ENCODE assay signal across 23 cellular contexts in the genomic region with DNA sequence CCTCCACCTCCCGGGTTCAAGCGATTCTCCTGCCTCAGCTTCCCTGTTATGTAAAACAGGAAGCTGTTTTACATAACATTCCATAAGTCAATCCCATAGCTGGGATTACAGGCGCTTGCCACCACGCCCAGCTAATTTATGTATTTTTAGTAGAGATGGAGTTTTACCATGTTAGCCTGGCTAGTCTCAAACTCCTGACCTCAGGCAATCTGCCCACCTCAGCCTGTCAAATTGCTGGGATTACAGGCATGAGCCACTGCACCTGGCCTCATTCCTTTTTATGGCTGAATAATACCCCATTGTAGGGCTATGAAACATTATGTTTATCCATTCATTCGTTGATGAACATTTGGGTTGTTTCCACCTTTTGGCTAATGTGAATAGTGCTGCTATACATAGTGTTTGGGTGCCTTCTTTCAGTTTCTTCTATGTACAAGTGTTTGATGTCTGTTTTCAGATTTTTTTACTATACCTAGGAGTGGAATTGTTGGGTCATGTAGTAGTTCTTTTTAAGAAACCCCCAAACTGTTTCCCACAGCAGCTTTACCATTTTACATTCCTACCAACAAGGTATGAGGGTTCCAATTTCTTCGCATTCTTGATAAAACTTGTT.
"Had no signal": no experiment of that assay in that cellular context is flagged by ENCODE, and none has a peak within 500 bp of the region (broad histone marks: within the 10 kb centered on the region; RNA-seq: fewer than 3 reads in every experiment).

No MANE protein-coding gene starts in this region.

- H3K4me1 ChIP-seq: psoas muscle had no signal

- H3K27ac ChIP-seq: esophagus squamous epithelium, psoas muscle, stomach, transverse colon had no signal

- H3K9me3 ChIP-seq: esophagus squamous epithelium, psoas muscle, stomach had no signal

- H3K4me1 Mint-ChIP-seq: naive thymus-derived CD4-positive, alpha-beta T cell; stimulated activated effector memory CD8-positive, alpha-beta T cell treated with anti-CD3 and anti-CD28 coated beads, Interleukin-12 subunit alpha, Interleukin-12 subunit beta, amount 100 ng/mL, for 72 hours had no signal

- DNase-seq: dermis blood vessel endothelial cell; effector memory CD4-positive, alpha-beta T cell; erythroblast; esophagus squamous epithelium; foreskin melanocyte; kidney; mesenchymal stem cell; midbrain; naive thymus-derived CD4-positive, alpha-beta T cell; nucleus accumbens; posterior cingulate gyrus; psoas muscle; right cardiac atrium; sigmoid colon; stimulated activated CD4-positive, alpha-beta T cell treated with anti-CD3 and anti-CD28 coated beads, Interleukin-2, amount 100 ng/mL, for 24 hours; stimulated activated CD4-positive, alpha-beta T cell treated with anti-CD3 and anti-CD28 coated beads, Interleukin-4, amount 100 ng/mL, for 24 hours; stimulated activated naive CD4-positive, alpha-beta T cell treated with Interleukin-2 at 50 U/mL for 16 hours; stomach; transverse colon had no signal

- H3K4me3 Mint-ChIP-seq: naive thymus-derived CD4-positive, alpha-beta T cell; nephron; stimulated activated effector memory CD8-positive, alpha-beta T cell treated with anti-CD3 and anti-CD28 coated beads, Interleukin-12 subunit alpha, Interleukin-12 subunit beta, amount 100 ng/mL, for 72 hours had no signal

- H3K27me3 ChIP-seq: esophagus squamous epithelium, sigmoid colon, stomach, transverse colon had no signal

- H3K9me3 Mint-ChIP-seq: stimulated activated effector memory CD8-positive, alpha-beta T cell treated with anti-CD3 and anti-CD28 coated beads, Interleukin-12 subunit alpha, Interleukin-12 subunit beta, amount 100 ng/mL, for 72 hours had no signal

- H3K4me3 ChIP-seq: coronary artery, esophagus squamous epithelium, psoas muscle, sigmoid colon, stomach, transverse colon had no signal

- ATAC-seq: left lobe of liver; naive thymus-derived CD4-positive, alpha-beta T cell; psoas muscle; right cardiac atrium; stimulated activated effector memory CD8-positive, alpha-beta T cell treated with anti-CD3 and anti-CD28 coated beads, Interleukin-12 subunit alpha, Interleukin-12 subunit beta, amount 100 ng/mL, for 72 hours had no signal

- H3K36me3 Mint-ChIP-seq: naive thymus-derived CD4-positive, alpha-beta T cell; stimulated activated effector memory CD8-positive, alpha-beta T cell treated with anti-CD3 and anti-CD28 coated beads, Interleukin-12 subunit alpha, Interleukin-12 subunit beta, amount 100 ng/mL, for 72 hours had no signal

- H3K36me3 ChIP-seq: esophagus squamous epithelium, sigmoid colon, stomach, transverse colon had no signal

- H3K27ac Mint-ChIP-seq: naive thymus-derived CD4-positive, alpha-beta T cell; nephron; stimulated activated effector memory CD8-positive, alpha-beta T cell treated with anti-CD3 and anti-CD28 coated beads, Interleukin-12 subunit alpha, Interleukin-12 subunit beta, amount 100 ng/mL, for 72 hours had no signal
